In the genomic region with DNA sequence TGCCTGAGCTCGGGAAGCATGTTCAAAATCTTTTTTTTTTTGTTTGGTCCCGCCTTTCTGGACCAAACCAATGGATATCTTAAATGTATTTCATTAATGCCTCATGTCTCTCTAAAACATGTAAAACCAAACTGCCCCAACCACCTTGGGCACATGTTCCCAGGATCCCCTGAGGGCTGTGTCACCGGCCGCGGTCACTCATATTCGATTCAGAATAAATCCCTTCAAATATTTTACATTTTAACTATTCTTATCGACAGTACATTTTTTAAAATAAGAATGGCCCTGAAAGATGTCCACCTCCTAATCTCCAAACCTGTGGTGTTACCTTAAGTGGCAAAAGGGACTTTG, we compare ENCODE assay signal across 1 cellular context.
TF ChIP-seq lines count a peak whose summit lies in the region.

No MANE protein-coding gene starts in this region.

TF ChIP-seq in IMR-90, 13 proteins besides CTCF, POLR2A, EP300 and RAD21 (continued from another document):
- TF ChIP-seq ELK1 (IDR thresholded peaks at IDR 0.05; ENCODE audit: borderline replicate concordance, low read depth, low read length) (no peak), MAZ (IDR thresholded peaks at IDR 0.05; ENCODE audit: borderline replicate concordance, low read depth, low read length) (no peak), CEBPB (IDR thresholded peaks at IDR 0.05; ENCODE audit: low read depth, low read length) (no peak), BHLHE40 (IDR thresholded peaks at IDR 0.05; ENCODE audit: low read depth, low read length) (no peak), USF2 (IDR thresholded peaks at IDR 0.05; ENCODE audit: low read depth, low read length) (no peak), MXI1 (IDR thresholded peaks at IDR 0.05; ENCODE audit: borderline replicate concordance, low read depth, low read length) (no peak), FOS (IDR thresholded peaks at IDR 0.05; ENCODE audit: low read depth, low read length) (no peak), RCOR1 (IDR thresholded peaks at IDR 0.05; ENCODE audit: insufficient replicate concordance, low read length) (no peak), NFE2L2 (IDR thresholded peaks at IDR 0.05; ENCODE audit: low read depth, low read length) (no peak), SMC3 (IDR thresholded peaks at IDR 0.05; ENCODE audit: low read depth, low read length) (no peak)
